8 cellular contexts compared by ENCODE assay signal in the genomic region with DNA sequence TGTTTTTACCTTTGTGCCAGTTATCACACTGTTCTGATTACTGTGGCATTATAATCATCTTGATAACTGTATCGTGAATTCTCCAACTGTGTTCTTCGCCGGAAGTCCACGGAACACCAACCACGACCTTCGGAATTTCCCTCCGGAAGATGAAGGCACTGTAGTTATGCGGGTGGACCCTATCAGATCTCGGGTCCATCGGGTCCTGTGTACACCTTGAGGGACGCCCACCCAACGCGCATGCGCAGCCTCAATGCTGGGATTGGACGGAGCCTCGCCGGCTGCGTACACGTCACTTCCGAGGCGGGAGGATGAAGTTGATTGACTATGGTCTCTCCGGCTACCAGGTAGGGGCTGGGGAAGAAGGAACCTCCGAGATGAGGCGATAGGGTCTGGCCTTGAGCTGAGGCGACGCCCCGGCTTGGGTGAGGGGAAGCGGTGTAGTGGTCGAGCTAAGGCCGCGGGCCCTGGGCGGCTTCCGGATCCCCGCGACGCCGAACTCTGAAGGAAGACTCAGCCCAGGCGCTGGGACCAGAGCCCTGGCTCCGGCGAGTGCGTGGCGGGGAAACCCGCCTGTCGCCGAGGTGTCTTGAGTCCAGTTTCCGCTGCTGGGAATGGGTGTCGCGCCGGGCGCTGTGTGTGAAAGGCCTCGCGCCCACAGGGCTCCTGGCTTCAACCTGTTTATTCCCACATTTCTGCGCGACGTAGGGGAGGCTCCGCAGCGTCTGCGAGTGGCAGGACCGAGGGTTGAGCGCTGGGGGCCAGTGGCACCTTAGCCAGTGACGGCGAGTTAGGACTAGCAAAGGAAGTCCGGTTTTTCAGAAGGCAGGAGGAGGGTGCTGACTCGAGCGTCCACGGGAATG. TPM values are rescaled to one million over a fixed set of nuclear protein-coding genes. Genes with fewer than 3 reads are reported as not detected.
DNase-seq lines count a peak whose midpoint lies in the region; ATAC-seq, FAIRE-seq and TF ChIP-seq lines count a peak whose summit lies in the region.

Gene DHRS7B (plus strand): TSS at position 320 of the 863 bp plus-strand sequence. CDS start 8 bp downstream, at position 328.

- no peaks in the 10 kb centered on the region for H3K9me3 Mint-ChIP-seq in activated CD4-positive, alpha-beta T cell treated with anti-CD3 and anti-CD28 coated beads, Interleukin-2, amount 10 ng/mL, durations not matched to agents 24 days and 14 days

- H3K4me3 Mint-ChIP-seq in activated CD4-positive, alpha-beta T cell treated with anti-CD3 and anti-CD28 coated beads, Interleukin-2, amount 10 ng/mL, durations not matched to agents 24 days and 14 days = peak within 1 kb of the TSS; percentile 89

- peak within 1 kb of the TSS; percentile 94 for H3K27ac Mint-ChIP-seq in activated CD4-positive, alpha-beta T cell treated with anti-CD3 and anti-CD28 coated beads, Interleukin-2, amount 10 ng/mL, durations not matched to agents 24 days and 14 days

- H3K4me3 ChIP-seq in BE2C (ENCODE audit: low read depth, low read length) (peak within 1 kb of the TSS; percentile 76), coronary artery (peak within 1 kb of the TSS; percentile 83)

- TF ChIP-seq CTCF in BE2C (IDR thresholded peaks at IDR 0.05; ENCODE audit: low read depth, low read length) (no peak), coronary artery (IDR thresholded peaks at IDR 0.05) (no peak)

- DNase-seq in BE2C (peak; percentile 88), GM19239 (ENCODE audit: insufficient read length, low spot score) (peak; percentile 86), NCI-H524 treated with DMSO at 0.1 percent for 48 hours (lab: John Stamatoyannopoulos, UW) (peak; percentile 91), coronary artery (ENCODE audit: low spot score) (peak; percentile 93), left colon (peak; percentile 98 to 99)
- DNase-seq in activated CD4-positive, alpha-beta T cell treated with anti-CD3 and anti-CD28 coated beads, Interleukin-2, amount 10 ng/mL, durations not matched to agents 24 days and 14 days = peak; percentile 99
- DNase-seq in stimulated activated CD4-positive, alpha-beta T cell treated with anti-CD3 and anti-CD28 coated beads, Interleukin-1b, Interleukin-23, amount 100 ng/mL, for 48 hours = peak; percentile 97

- H3K4me1 Mint-ChIP-seq in activated CD4-positive, alpha-beta T cell treated with anti-CD3 and anti-CD28 coated beads, Interleukin-2, amount 10 ng/mL, durations not matched to agents 24 days and 14 days = peaks cover 26% of the 10 kb centered on the region

- no peaks in the 10 kb centered on the region for H3K27me3 Mint-ChIP-seq in activated CD4-positive, alpha-beta T cell treated with anti-CD3 and anti-CD28 coated beads, Interleukin-2, amount 10 ng/mL, durations not matched to agents 24 days and 14 days

- FAIRE-seq in GM19239 (lab: Jason Lieb, UNC) = peak; percentile 100

- H3K36me3 Mint-ChIP-seq in activated CD4-positive, alpha-beta T cell treated with anti-CD3 and anti-CD28 coated beads, Interleukin-2, amount 10 ng/mL, durations not matched to agents 24 days and 14 days (ENCODE audit: low read depth) = peaks cover 3% of the 10 kb centered on the region

- H3K27me3 ChIP-seq in BE2C = peaks cover 3% of the 10 kb centered on the region

- H3K27ac ChIP-seq in coronary artery = peak within 1 kb of the TSS; percentile 89 to 90

- intact Hi-C loops in activated CD4-positive, alpha-beta T cell treated with anti-CD3 and anti-CD28 coated beads, Interleukin-2, amount 10 ng/mL, durations not matched to agents 24 days and 14 days (cut with micrococcal nuclease) = loop anchor here (1.0 to 5.0 kb wide), 6 partner anchors 8 to 330 kb away; partner anchors contain the start of genes TMEM11 and USP22
- intact Hi-C loops in left colon (cut with DNase I, micrococcal nuclease) = no loop called here

- H3K36me3 ChIP-seq in BE2C = no peaks in the 10 kb centered on the region

- peak; percentile 70 for ATAC-seq in HG03457 (IDR thresholded peaks at IDR 0.05; ENCODE audit: unreplicated experiment)
- peak; percentile 96 for ATAC-seq in left colon

- no peaks in the 10 kb centered on the region for H3K9me3 ChIP-seq in BE2C

- no peaks in the 10 kb centered on the region for H3K4me1 ChIP-seq in BE2C

RNA-seq across cellular contexts. Expression of gene DHRS7B, which starts in this region (rescaled TPM):
- polyA plus RNA-seq in BE2C (2012; ENCODE audit: insufficient read depth, insufficient read length, low read depth) = 11.5 TPM
- total RNA-seq in activated CD4-positive, alpha-beta T cell treated with anti-CD3 and anti-CD28 coated beads, Interleukin-2, amount 10 ng/mL, durations not matched to agents 24 days and 14 days = 19.4 and 22.8 TPM in 2 replicates
- 10 to 100 TPM; 32.1 to 33.5 TPM for total RNA-seq in left colon

Comparison
In these comparisons a context has a peak if more than half of its experiments do, and no peak if none do; other contexts are left out.
1. Peak in every context shown above with its lines: DNase-seq, ATAC-seq, H3K4me3 ChIP-seq and H3K27ac ChIP-seq.